In genomic region chr16:85402910-85403692, GRCh38 we compare ENCODE assay signal across 9 cellular contexts.
A peak's percentile ranks its signal among the peaks of the same experiment; 100 is the strongest.
DNase-seq lines count a peak whose midpoint lies in the region; ATAC-seq lines count a peak whose summit lies in the region.
"Had no signal": no experiment of that assay in that cellular context is flagged by ENCODE, and none has a peak within 500 bp of the region (broad histone marks: within the 10 kb centered on the region; RNA-seq: fewer than 3 reads in every experiment).

No MANE protein-coding gene starts in this region.

- DNase-seq in A172 (ENCODE audit: low spot score) (peak; percentile 54), EH (ENCODE audit: low read depth) (peak; percentile 62), adipocyte (ENCODE audit: low read depth) (no peak), left kidney (ENCODE audit: low read depth, low spot score) (peak; percentile 78), cerebellar nuclear complex (lab: John Stamatoyannopoulos, UW) (no peak), globus pallidus (ENCODE audit: low spot score) (no peak), amniotic stem cell (lab: John Stamatoyannopoulos, UW) (no peak)

- no peak overlapping the region for H3K4me3 ChIP-seq in adipocyte (ENCODE audit: low read length)
- H3K4me3 ChIP-seq: SJCRH30 had no signal

- no peaks in the 10 kb centered on the region for H3K36me3 ChIP-seq in adipocyte (ENCODE audit: control insufficient read depth, insufficient read depth, low read length, severe bottlenecking)
- H3K36me3 ChIP-seq: SJCRH30 had no signal

- no peaks in the 10 kb centered on the region for H3K27me3 ChIP-seq in adipocyte (replicated peaks; ENCODE audit: control insufficient read depth, insufficient read depth, low read length)
- H3K27me3 ChIP-seq: SJCRH30 had no signal

- ATAC-seq in GM19328 (IDR thresholded peaks at IDR 0.05; ENCODE audit: unreplicated experiment): no peak

- peak overlapping the region; percentile 45 for H3K9ac ChIP-seq in adipocyte (ENCODE audit: low read length)

- peaks cover 6% of the 10 kb centered on the region for H3K4me1 ChIP-seq in adipocyte (ENCODE audit: control insufficient read depth, insufficient read depth, low read length)
- H3K4me1 ChIP-seq: SJCRH30 had no signal

- no peaks in the 10 kb centered on the region for H3K9me3 ChIP-seq in adipocyte (ENCODE audit: control insufficient read depth, low read length)
- H3K9me3 ChIP-seq: SJCRH30 had no signal

Comparison
In these comparisons a context has a peak if more than half of its experiments do, and no peak if none do; other contexts are left out.
1. DNase-seq: peak in A172 (single experiment), EH (single experiment) and left kidney (single experiment); none in adipocyte (single experiment), cerebellar nuclear complex (0 of 2), globus pallidus (single experiment) and amniotic stem cell (single experiment).